Comparison of ENCODE assay signal across 17 cellular contexts in the genomic region with DNA sequence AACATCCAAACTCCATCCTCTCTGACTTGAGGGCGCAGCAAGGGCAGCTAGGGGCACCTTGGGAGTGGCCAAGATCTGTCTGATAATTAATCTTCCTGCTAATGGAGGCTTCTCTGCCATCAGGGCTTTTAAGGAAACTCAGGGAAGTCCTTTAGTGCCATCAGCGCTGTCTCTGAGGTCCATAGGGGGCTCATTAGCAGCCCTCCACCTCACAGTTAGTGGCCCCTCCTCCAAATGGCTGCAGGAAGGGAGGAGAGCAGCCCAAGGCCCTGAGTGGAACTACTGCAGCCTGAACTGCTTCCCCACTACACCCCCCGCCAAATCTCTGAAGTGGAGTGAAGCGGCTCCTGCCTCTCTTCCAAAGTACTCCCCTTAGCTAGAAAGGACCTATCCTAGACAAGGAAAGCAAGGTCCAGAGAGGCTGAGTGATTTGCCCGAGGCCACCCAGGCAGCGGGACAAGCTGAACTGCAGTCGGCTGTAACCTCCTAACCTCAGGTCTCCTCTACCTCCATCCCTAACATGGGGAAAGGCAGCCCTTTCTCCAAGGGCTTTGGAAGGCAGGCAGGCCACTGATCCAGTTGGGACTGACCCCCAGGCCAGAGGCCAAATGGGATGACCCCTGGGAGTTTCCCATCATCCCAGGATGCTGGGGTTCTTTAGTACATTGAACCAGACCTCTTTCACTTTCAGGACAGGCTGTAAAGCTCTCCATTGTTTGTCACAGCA. TPM values are rescaled to one million over a fixed set of nuclear protein-coding genes. Genes with fewer than 3 reads are reported as not detected.
A peak's percentile ranks its signal among the peaks of the same experiment; 100 is the strongest.
DNase-seq lines count a peak whose midpoint lies in the region; ATAC-seq and TF ChIP-seq lines count a peak whose summit lies in the region.
"Had no signal": no experiment of that assay in that cellular context is flagged by ENCODE, and none has a peak within 500 bp of the region (broad histone marks: within the 10 kb centered on the region; RNA-seq: fewer than 3 reads in every experiment).

No MANE protein-coding gene starts in this region.

- no peak for TF ChIP-seq POLR2A in spleen (IDR thresholded peaks at IDR 0.05)

- H3K4me3 ChIP-seq in Loucy (ENCODE audit: low read length, poor library complexity, severe bottlenecking) (no peak overlapping the region), OCI-LY3 (ENCODE audit: low read length) (peak overlapping the region; percentile 1; the same call in 1 of the 2 replicates), neural progenitor cell (no peak overlapping the region), spleen (no peak overlapping the region)
- H3K4me3 ChIP-seq: BLaER1, SJSA1 had no signal

- no peaks in the 10 kb centered on the region for H4K20me1 ChIP-seq in Loucy (ENCODE audit: insufficient read depth, low read length, poor library complexity, severe bottlenecking)
- H4K20me1 ChIP-seq in OCI-LY3 (ENCODE audit: insufficient read depth, low read length) = no peaks in the 10 kb centered on the region
- H4K20me1 ChIP-seq in neural progenitor cell (ENCODE audit: low read depth) = no peaks in the 10 kb centered on the region
- H4K20me1 ChIP-seq: BLaER1 had no signal

- no peak for ATAC-seq in sciatic nerve
- ATAC-seq in HG02798 (IDR thresholded peaks at IDR 0.05; ENCODE audit: poor library complexity, unreplicated experiment) = no peak

- no peaks in the 10 kb centered on the region for H3K36me3 ChIP-seq in Loucy (ENCODE audit: insufficient read depth, low read length)
- H3K36me3 ChIP-seq in OCI-LY3 (replicated peaks; ENCODE audit: low read depth, low read length) = no peaks in the 10 kb centered on the region
- H3K36me3 ChIP-seq in neural progenitor cell = no peaks in the 10 kb centered on the region
- H3K36me3 ChIP-seq in spleen = no peaks in the 10 kb centered on the region
- H3K36me3 ChIP-seq: BLaER1, SJSA1 had no signal

- H3K27ac Mint-ChIP-seq in neural progenitor cell = peak overlapping the region; percentile 93

- H2AFZ ChIP-seq in Loucy (ENCODE audit: low read length) (0 out of 2 replicates have a peak overlapping the region, but pooled peaks have one; percentile 53), OCI-LY3 (ENCODE audit: low read depth, low read length) (peak overlapping the region; percentile 31; the same call in 1 of the 2 replicates), neural progenitor cell (replicated peaks) (no peak overlapping the region)

- DNase-seq in DMS79 (lab: John Stamatoyannopoulos, UW) = peak; percentile 13
- DNase-seq in DMS79 treated with DMSO at 0.1 percent for 48 hours (lab: John Stamatoyannopoulos, UW) = no peak
- DNase-seq in neural progenitor cell (ENCODE audit: low spot score) = peak; percentile 42
- no peak for DNase-seq in sciatic nerve (ENCODE audit: low spot score)
- DNase-seq in spleen = no peak
- DNase-seq: 8988T, HCEC 1CT, NCI-H1048, NCI-H1694 treated with DMSO at 0.1 percent for 48 hours, NCI-H2107, NCI-H510A, NCI-H82 had no signal

- H3K9me3 ChIP-seq in Loucy (ENCODE audit: insufficient read depth, low read depth, low read length) (no peaks in the 10 kb centered on the region), OCI-LY3 (ENCODE audit: insufficient read depth, low read length) (no peaks in the 10 kb centered on the region), neural progenitor cell (ENCODE audit: low read depth) (no peaks in the 10 kb centered on the region), spleen (no peaks in the 10 kb centered on the region)
- H3K9me3 ChIP-seq: BLaER1, SJSA1 had no signal

- H3K27ac ChIP-seq in OCI-LY3 (ENCODE audit: low read length) (peak overlapping the region; percentile 25), neural progenitor cell (no peak overlapping the region), spleen (no peak overlapping the region)
- H3K27ac ChIP-seq: BLaER1, SJSA1 had no signal

- no peaks in the 10 kb centered on the region for H3K9me3 Mint-ChIP-seq in neural progenitor cell

- TF ChIP-seq CTCF in Loucy (conservative IDR thresholded peaks at IDR 0.05; ENCODE audit: low read length) (no peak), OCI-LY3 (IDR thresholded peaks at IDR 0.05; ENCODE audit: low read depth, low read length) (no peak), neural progenitor cell (IDR thresholded peaks at IDR 0.05) (no peak), spleen (IDR thresholded peaks at IDR 0.05 in 8 of 11, conservative IDR thresholded peaks at IDR 0.05 in 3 of 11) (no peak)

- 75 to 89% (median 87%) methylated on average over 7 of the region's 7 CpGs for WGBS in spleen, 5 donors

- H3K27me3 Mint-ChIP-seq in neural progenitor cell (ENCODE audit: insufficient read depth, low read depth) = peaks cover 7% of the 10 kb centered on the region

- no peaks in the 10 kb centered on the region for H3K9me2 ChIP-seq in Loucy (replicated peaks; ENCODE audit: low read depth, low read length)

- H3K4me3 Mint-ChIP-seq in neural progenitor cell = no peak overlapping the region

- H3K4me2 ChIP-seq in Loucy (ENCODE audit: low read depth, low read length, poor library complexity, severe bottlenecking) (no peak overlapping the region), OCI-LY3 (ENCODE audit: low read length) (peak overlapping the region; percentile 91), neural progenitor cell (no peak overlapping the region)
- H3K4me2 ChIP-seq: BLaER1 had no signal

- H3K79me2 ChIP-seq in Loucy (ENCODE audit: insufficient read depth, low read length) = no peaks in the 10 kb centered on the region
- peaks cover 16% of the 10 kb centered on the region for H3K79me2 ChIP-seq in OCI-LY3 (ENCODE audit: low read length)
- no peaks in the 10 kb centered on the region for H3K79me2 ChIP-seq in neural progenitor cell (ENCODE audit: low read depth)

- H3K4me1 Mint-ChIP-seq in neural progenitor cell = peaks cover 76% of the 10 kb centered on the region

- H3K9ac ChIP-seq in Loucy (ENCODE audit: low read depth, low read length, poor library complexity, severe bottlenecking) (no peak overlapping the region), OCI-LY3 (ENCODE audit: low read length) (peak overlapping the region; percentile 10; the same call in 1 of the 2 replicates), neural progenitor cell (no peak overlapping the region)
- H3K9ac ChIP-seq: BLaER1 had no signal

- H3K4me1 ChIP-seq in Loucy (ENCODE audit: insufficient read depth, low read length, poor library complexity, severe bottlenecking) (peaks cover 6% of the 10 kb centered on the region), OCI-LY3 (ENCODE audit: low read length) (peaks cover 58% of the 10 kb centered on the region), neural progenitor cell (peaks cover 39% of the 10 kb centered on the region), spleen (peaks cover 7 to 24% (median 20%) of the 10 kb centered on the region in 6 donors)
- H3K4me1 ChIP-seq: SJSA1 had no signal

- H3K27me3 ChIP-seq in Loucy (ENCODE audit: insufficient read depth, low read length, poor library complexity, severe bottlenecking) (no peaks in the 10 kb centered on the region), OCI-LY3 (ENCODE audit: low read depth, low read length) (peaks cover 10% of the 10 kb centered on the region; the same call in 1 of the 2 replicates), neural progenitor cell (peaks cover 23% of the 10 kb centered on the region), spleen (replicated peaks in 1 of 7) (peaks cover 0 to 32% (median 18%) of the 10 kb centered on the region in 7 donors)

- H3F3A ChIP-seq in Loucy (ENCODE audit: low read depth) (no peaks in the 10 kb centered on the region), neural progenitor cell (ENCODE audit: low read depth) (peaks cover 44% of the 10 kb centered on the region)

- intact Hi-C loops in sciatic nerve (cut with DNase I) = no loop called here
- intact Hi-C loops in spleen (cut with DNase I; ENCODE audit: low total_unique reads) = no loop called here

- H3K36me3 Mint-ChIP-seq in neural progenitor cell = no peaks in the 10 kb centered on the region

RNA-seq across cellular contexts. Expression of a gene that starts 39.5 kb away (rescaled TPM):
- 24.3 and 34.6 TPM in 2 replicates for total RNA-seq in neural progenitor cell (ENCODE audit: low replicate concordance)
- 58.9 TPM for total RNA-seq in sciatic nerve
- 10 to 100 TPM; 43.8 to 63.7 (median 54.4) TPM for total RNA-seq in spleen
- 10 to 100 TPM in 2 of 3 donors, 1 to 10 TPM in 1; 9.3 to 20.4 (median 13.5) TPM for polyA plus RNA-seq in spleen

Comparison
In these comparisons a context has a peak if more than half of its experiments do, and no peak if none do; other contexts are left out.
1. DNase-seq: peak in DMS79 (single experiment) and neural progenitor cell (single experiment); none in DMS79 treated with DMSO at 0.1 percent for 48 hours (single experiment), sciatic nerve (single experiment) and spleen (single experiment).